15 cellular contexts compared by ENCODE assay signal in the genomic region with DNA sequence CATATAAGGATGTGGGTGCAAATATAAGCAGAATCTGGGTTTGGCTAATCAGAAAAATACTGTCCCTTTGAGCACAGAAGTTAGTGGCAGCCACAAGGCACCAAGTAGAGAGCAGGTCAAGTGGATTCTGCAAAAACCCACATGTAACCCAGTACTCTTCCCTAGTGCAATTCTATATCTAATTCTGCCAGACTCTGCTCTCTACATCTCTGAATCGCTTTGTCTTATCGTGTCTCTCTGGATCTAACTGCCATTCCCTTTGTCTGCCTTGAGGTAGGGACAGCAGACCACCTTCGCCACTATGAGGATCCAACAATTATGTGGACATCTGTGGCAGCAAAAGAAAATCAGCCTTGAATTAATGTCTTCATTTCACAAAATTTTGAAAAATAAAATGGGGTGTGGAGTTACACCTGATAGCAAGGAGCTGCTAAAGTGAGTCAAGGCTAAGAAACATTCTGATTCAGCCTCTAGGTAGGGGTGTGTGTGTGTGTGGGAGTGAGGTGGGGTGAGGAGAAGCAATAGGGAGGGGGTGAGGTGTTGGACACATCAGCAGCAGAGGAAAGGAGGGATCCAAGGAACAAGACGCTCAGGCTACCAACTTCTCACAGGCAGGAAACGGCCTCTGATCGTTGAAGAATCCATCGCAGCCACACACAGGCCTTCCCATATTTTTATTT. TPM values are rescaled to one million over a fixed set of nuclear protein-coding genes. Genes with fewer than 3 reads are reported as not detected.
DNase-seq lines count a peak whose midpoint lies in the region; ATAC-seq and TF ChIP-seq lines count a peak whose summit lies in the region.
"Had no signal": no experiment of that assay in that cellular context is flagged by ENCODE, and none has a peak within 500 bp of the region (broad histone marks: within the 10 kb centered on the region; RNA-seq: fewer than 3 reads in every experiment).

No MANE protein-coding gene starts in this region.

- H3K27ac ChIP-seq in cardiac muscle cell, result peak overlapping the region; percentile 0
- H3K27ac ChIP-seq: C4-2B had no signal

- no peaks in the 10 kb centered on the region for H3K9me3 ChIP-seq in cardiac muscle cell (ENCODE audit: low read depth)

- H3K4me3 ChIP-seq in cardiac muscle cell (no peak overlapping the region), epithelial cell of esophagus (ENCODE audit: low read length) (no peak overlapping the region)

- DNase-seq in cardiac muscle cell (ENCODE audit: low read depth in 1 of 2, low spot score in 1 of 2), result no peak
- DNase-seq in Right ventricle myocardium inferior (ENCODE audit: missing footprints), result no peak
- peak; percentile 61 for DNase-seq in epithelial cell of esophagus (ENCODE audit: low read depth)
- DNase-seq in omental fat pad (ENCODE audit: low spot score), result no peak
- no peak for DNase-seq in AG20443 (ENCODE audit: low spot score)
- no peak for DNase-seq in germinal center (ENCODE audit: low spot score)
- DNase-seq in foreskin melanocyte, result no peak
- DNase-seq: 8988T, COR-L47, HCEC 1CT, NCI-H1436 treated with DMSO at 0.1 percent for 48 hours, PC-3 had no signal

- no peaks in the 10 kb centered on the region for H3K27me3 ChIP-seq in cardiac muscle cell

- peaks cover 17% of the 10 kb centered on the region for H3K4me1 ChIP-seq in cardiac muscle cell (ENCODE audit: low read depth)

- ATAC-seq in Right ventricle myocardium inferior, result no peak
- ATAC-seq in omental fat pad (ENCODE audit: low FRiP score), result peak; percentile 37
- no peak for ATAC-seq in HG02759 (IDR thresholded peaks at IDR 0.05; ENCODE audit: unreplicated experiment)
- ATAC-seq: PC-3 had no signal

- intact Hi-C loops in Right ventricle myocardium inferior (cut with DNase I), result no loop called here

- no peak for TF ChIP-seq CTCF in cardiac muscle cell (IDR thresholded peaks at IDR 0.05; ENCODE audit: low read depth, low read length)
- no peak for TF ChIP-seq CTCF in epithelial cell of esophagus (IDR thresholded peaks at IDR 0.05; ENCODE audit: insufficient read depth, low read depth, low read length, missing control alignments)
- no peak for TF ChIP-seq CTCF in omental fat pad (IDR thresholded peaks at IDR 0.05)

- no peaks in the 10 kb centered on the region for H3K36me3 ChIP-seq in cardiac muscle cell

RNA-seq across cellular contexts. Expression of gene ZNF366, which starts 33.7 kb away (rescaled TPM):
- not detected in 2 replicates for total RNA-seq in cardiac muscle cell
- polyA plus RNA-seq in cardiac muscle cell, result not detected in 2 replicates
- 8.7 TPM for total RNA-seq in Right ventricle myocardium inferior
- total RNA-seq in omental fat pad, result 10 to 100 TPM in 2 of 4 donors, 1 to 10 TPM in 1, under 1 TPM in 1; 0.74 to 25.2 (median 6.5) TPM
- total RNA-seq: HT1080, PC-3 had no signal
